16 cellular contexts compared by ENCODE assay signal in genomic region chr2:172943563-172943962, GRCh38.
DNase-seq lines count a peak whose midpoint lies in the region; ATAC-seq and TF ChIP-seq lines count a peak whose summit lies in the region.
"Had no signal": no experiment of that assay in that cellular context is flagged by ENCODE, and none has a peak within 500 bp of the region (broad histone marks: within the 10 kb centered on the region; RNA-seq: fewer than 3 reads in every experiment).

No MANE protein-coding gene starts in this region.

- no peak for TF ChIP-seq CTCF in DND-41 (IDR thresholded peaks at IDR 0.05; ENCODE audit: borderline replicate concordance, extremely low read depth, low read length, poor library complexity, severe bottlenecking)

- no peak overlapping the region for H3K27ac ChIP-seq in DND-41 (ENCODE audit: low read length)
- H3K27ac ChIP-seq: A549, C4-2B had no signal

- H3K36me3 ChIP-seq in DND-41 (ENCODE audit: insufficient read depth, low read length), result no peaks in the 10 kb centered on the region

- no peak overlapping the region for H3K9ac ChIP-seq in DND-41 (ENCODE audit: low read depth, low read length)

- no peak for DNase-seq in activated T-cell treated with anti-CD3 and anti-CD28 coated beads, Interleukin-2, amount 50 U/mL, for 24 hours
- no peak for DNase-seq in activated T-cell treated with anti-CD3 and anti-CD28 coated beads for 4 hours
- peak; percentile 42 for DNase-seq in DND-41
- no peak for DNase-seq in T-helper 2 cell treated with Interferon-gamma antibody and Interleukin-4, amounts not matched to agents 5 μg/mL and 100 μg/mL, for 36 hours (ENCODE audit: low spot score)
- DNase-seq in activated naive CD8-positive, alpha-beta T cell treated with anti-CD3 and anti-CD28 coated beads, Interleukin-2, amount 50 U/mL, for 24 hours, result no peak
- no peak for DNase-seq in NCI-H128 (lab: John Stamatoyannopoulos, UW; ENCODE audit: unreplicated experiment)
- no peak for DNase-seq in UCSD-AML1 (lab: John Stamatoyannopoulos, UW; ENCODE audit: unreplicated experiment)
- DNase-seq: Calu3, GOT3, NCI-H1092, NCI-H1694 treated with DMSO at 0.1 percent for 48 hours, Right ventricle myocardium superior had no signal

- peaks cover 19% of the 10 kb centered on the region for H3K4me1 ChIP-seq in DND-41 (ENCODE audit: insufficient read depth, low read length)
- H3K4me1 ChIP-seq: A549 had no signal

- peaks cover 12% of the 10 kb centered on the region for H3K27me3 Mint-ChIP-seq in activated T-cell treated with anti-CD3 and anti-CD28 coated beads, Interleukin-2, amount 50 U/mL, for 24 hours
- H3K27me3 Mint-ChIP-seq in T-helper 2 cell treated with Interferon-gamma antibody and Interleukin-4, amounts not matched to agents 5 μg/mL and 100 μg/mL, for 36 hours (ENCODE audit: low read depth), result peaks cover 4% of the 10 kb centered on the region
- peaks cover 4% of the 10 kb centered on the region for H3K27me3 Mint-ChIP-seq in activated naive CD8-positive, alpha-beta T cell treated with anti-CD3 and anti-CD28 coated beads, Interleukin-2, amount 50 U/mL, for 24 hours

- no peaks in the 10 kb centered on the region for H3K36me3 Mint-ChIP-seq in activated T-cell treated with anti-CD3 and anti-CD28 coated beads, Interleukin-2, amount 50 U/mL, for 24 hours (ENCODE audit: low read depth)
- peaks cover 3% of the 10 kb centered on the region for H3K36me3 Mint-ChIP-seq in T-helper 2 cell treated with Interferon-gamma antibody and Interleukin-4, amounts not matched to agents 5 μg/mL and 100 μg/mL, for 36 hours (ENCODE audit: low read depth)
- peaks cover 8% of the 10 kb centered on the region for H3K36me3 Mint-ChIP-seq in activated naive CD8-positive, alpha-beta T cell treated with anti-CD3 and anti-CD28 coated beads, Interleukin-2, amount 50 U/mL, for 24 hours (ENCODE audit: low read depth)

- peak overlapping the region; percentile 10 for H3K4me3 Mint-ChIP-seq in activated T-cell treated with anti-CD3 and anti-CD28 coated beads, Interleukin-2, amount 50 U/mL, for 24 hours
- H3K4me3 Mint-ChIP-seq in T-helper 2 cell treated with Interferon-gamma antibody and Interleukin-4, amounts not matched to agents 5 μg/mL and 100 μg/mL, for 36 hours, result peak overlapping the region; percentile 40
- H3K4me3 Mint-ChIP-seq in activated naive CD8-positive, alpha-beta T cell treated with anti-CD3 and anti-CD28 coated beads, Interleukin-2, amount 50 U/mL, for 24 hours, result peak overlapping the region; percentile 51

- H3K27me3 ChIP-seq in DND-41 (ENCODE audit: insufficient read depth, low read length, poor library complexity), result peaks cover 19% of the 10 kb centered on the region

- peak overlapping the region; percentile 12; the same call in 1 of the 2 replicates for H3K4me2 ChIP-seq in DND-41 (ENCODE audit: insufficient read depth, low read length)
- H3K4me2 ChIP-seq: A549 had no signal

- no peaks in the 10 kb centered on the region for H3K79me2 ChIP-seq in DND-41 (ENCODE audit: insufficient read depth, low read length)

- ATAC-seq in DND-41 (ENCODE audit: insufficient read depth, low read depth) (peak; percentile 91), GM21717 (IDR thresholded peaks at IDR 0.05; ENCODE audit: unreplicated experiment) (no peak)
- no peak for ATAC-seq in activated naive CD8-positive, alpha-beta T cell treated with anti-CD3 and anti-CD28 coated beads, Interleukin-2, amount 50 U/mL, for 24 hours
- ATAC-seq: A549, Panc1 had no signal

- no peaks in the 10 kb centered on the region for H4K20me1 ChIP-seq in DND-41 (ENCODE audit: insufficient read depth, low read length)

- no peak overlapping the region for H3K4me3 ChIP-seq in DND-41 (ENCODE audit: low read depth in 1 of 2, low read length in 2 of 2)
- H3K4me3 ChIP-seq: A549 had no signal

- H3K9me3 Mint-ChIP-seq in activated T-cell treated with anti-CD3 and anti-CD28 coated beads, Interleukin-2, amount 50 U/mL, for 24 hours, result peaks cover 9% of the 10 kb centered on the region
- H3K9me3 Mint-ChIP-seq in T-helper 2 cell treated with Interferon-gamma antibody and Interleukin-4, amounts not matched to agents 5 μg/mL and 100 μg/mL, for 36 hours, result peaks cover 22% of the 10 kb centered on the region
- H3K9me3 Mint-ChIP-seq in activated naive CD8-positive, alpha-beta T cell treated with anti-CD3 and anti-CD28 coated beads, Interleukin-2, amount 50 U/mL, for 24 hours, result peaks cover 24% of the 10 kb centered on the region

- peaks cover 27% of the 10 kb centered on the region for H3K4me1 Mint-ChIP-seq in activated T-cell treated with anti-CD3 and anti-CD28 coated beads, Interleukin-2, amount 50 U/mL, for 24 hours (ENCODE audit: low read depth)
- peaks cover 23% of the 10 kb centered on the region for H3K4me1 Mint-ChIP-seq in T-helper 2 cell treated with Interferon-gamma antibody and Interleukin-4, amounts not matched to agents 5 μg/mL and 100 μg/mL, for 36 hours (ENCODE audit: low read depth)
- H3K4me1 Mint-ChIP-seq in activated naive CD8-positive, alpha-beta T cell treated with anti-CD3 and anti-CD28 coated beads, Interleukin-2, amount 50 U/mL, for 24 hours, result peaks cover 35% of the 10 kb centered on the region

- no peaks in the 10 kb centered on the region for H3K9me3 ChIP-seq in DND-41 (ENCODE audit: insufficient read depth, low read length, severe bottlenecking)

- H3K27ac Mint-ChIP-seq in activated T-cell treated with anti-CD3 and anti-CD28 coated beads, Interleukin-2, amount 50 U/mL, for 24 hours, result no peak overlapping the region
- peak overlapping the region; percentile 34 for H3K27ac Mint-ChIP-seq in T-helper 2 cell treated with Interferon-gamma antibody and Interleukin-4, amounts not matched to agents 5 μg/mL and 100 μg/mL, for 36 hours
- H3K27ac Mint-ChIP-seq in activated naive CD8-positive, alpha-beta T cell treated with anti-CD3 and anti-CD28 coated beads, Interleukin-2, amount 50 U/mL, for 24 hours, result peak overlapping the region; percentile 80

- no peak overlapping the region for H2AFZ ChIP-seq in DND-41 (ENCODE audit: low read depth, low read length)
